13 cellular contexts compared by ENCODE assay signal in the genomic region with DNA sequence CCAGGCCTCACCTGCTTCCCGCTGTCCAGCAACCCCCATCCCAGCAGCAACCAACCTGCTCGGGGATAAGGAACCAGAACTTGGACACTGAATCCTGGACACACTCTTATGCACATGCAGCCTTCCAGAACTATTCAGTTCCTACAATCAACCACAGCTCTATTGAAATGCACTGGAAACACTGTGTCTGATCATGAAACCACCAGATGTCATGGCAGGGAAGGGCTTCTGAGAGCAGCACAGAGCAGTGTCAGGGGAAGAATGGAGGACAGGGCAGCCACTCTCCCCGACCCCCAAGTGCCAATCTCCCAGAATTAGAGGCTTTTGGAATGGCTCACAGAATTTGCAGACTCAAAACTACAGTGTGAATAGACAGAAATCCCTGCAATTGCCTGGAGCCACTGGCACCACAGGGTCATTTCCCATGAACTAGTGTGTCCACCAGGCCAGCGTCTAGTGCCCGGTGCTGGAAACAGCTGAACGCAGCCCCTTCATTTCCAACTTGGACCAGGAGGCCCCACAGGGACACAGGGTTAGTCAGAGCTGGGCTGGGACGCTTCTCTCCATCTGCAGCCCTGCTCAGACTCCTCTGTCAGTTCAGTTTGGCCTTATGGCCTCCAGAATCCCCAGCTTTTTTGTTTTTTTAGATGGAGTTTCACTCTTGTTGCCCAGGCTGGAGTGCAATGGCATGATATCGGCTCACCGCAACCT. TPM values are rescaled to one million over a fixed set of nuclear protein-coding genes. Genes with fewer than 3 reads are reported as not detected.
A peak's percentile ranks its signal among the peaks of the same experiment; 100 is the strongest.
DNase-seq lines count a peak whose midpoint lies in the region; ATAC-seq and TF ChIP-seq lines count a peak whose summit lies in the region.
"Had no signal": no experiment of that assay in that cellular context is flagged by ENCODE, and none has a peak within 500 bp of the region (broad histone marks: within the 10 kb centered on the region; RNA-seq: fewer than 3 reads in every experiment).

No MANE protein-coding gene starts in this region.

- DNase-seq in activated CD4-positive, alpha-beta T cell treated with anti-CD3 and anti-CD28 coated beads, Interleukin-2, amount 10 ng/mL, durations not matched to agents 7 days and 5 days: no peak
- no peak for DNase-seq in activated CD4-positive, alpha-beta T cell treated with anti-CD3 and anti-CD28 coated beads for 4 hours
- DNase-seq in lower lobe of right lung (no peak), substantia nigra (lab: John Stamatoyannopoulos, UW) (peak in 1 of 49 donors; percentile 10), HEK293T (ENCODE audit: extremely low spot score) (no peak), mucosa of gallbladder (ENCODE audit: low spot score) (no peak)
- DNase-seq in stimulated activated CD4-positive, alpha-beta T cell treated with anti-CD3 and anti-CD28 coated beads, Interleukin-4, amount 100 ng/mL, for 4 hours: no peak
- DNase-seq: erythroblast, NCI-H2227 treated with DMSO at 0.1 percent for 48 hours had no signal

- ATAC-seq in activated T-helper 17 cell treated with anti-CD3 and anti-CD28 coated beads, Interleukin-2, amount 50 U/mL, for 72 hours (replicated peaks): no peak
- no peak for ATAC-seq in lower lobe of right lung
- ATAC-seq: GM23338 had no signal

- H3K36me3 Mint-ChIP-seq in activated CD4-positive, alpha-beta T cell treated with anti-CD3 and anti-CD28 coated beads, Interleukin-2, amount 10 ng/mL, durations not matched to agents 7 days and 5 days (ENCODE audit: low read depth): no peaks in the 10 kb centered on the region
- H3K36me3 Mint-ChIP-seq in activated T-helper 17 cell treated with anti-CD3 and anti-CD28 coated beads, Interleukin-2, amount 50 U/mL, for 72 hours (ENCODE audit: low read depth): no peaks in the 10 kb centered on the region

- no peaks in the 10 kb centered on the region for H3K9me3 Mint-ChIP-seq in activated CD4-positive, alpha-beta T cell treated with anti-CD3 and anti-CD28 coated beads, Interleukin-2, amount 10 ng/mL, durations not matched to agents 7 days and 5 days
- H3K9me3 Mint-ChIP-seq in activated T-helper 17 cell treated with anti-CD3 and anti-CD28 coated beads, Interleukin-2, amount 50 U/mL, for 72 hours: no peaks in the 10 kb centered on the region
- H3K9me3 Mint-ChIP-seq: GM23338, IgD-negative memory B cell had no signal

- CTCF ChIA-PET in activated CD4-positive, alpha-beta T cell treated with anti-CD3 and anti-CD28 coated beads, Interleukin-2, amount 10 ng/mL, durations not matched to agents 7 days and 5 days (lab: Charles Lee): interaction anchor here (0.7 to 1.0 kb wide), 2 partner anchors 16 to 217 kb away, joined by 3 to 4 read pairs; no protein-coding TSS in a partner anchor
- CTCF ChIA-PET in HEK293T (lab: Yijun Ruan, JAX): no interaction called here

- H3K4me3 ChIP-seq in lower lobe of right lung: no peak overlapping the region
- H3K4me3 ChIP-seq: GM23338, SJSA1 had no signal

- peak overlapping the region; percentile 49 for H3K27ac ChIP-seq in lower lobe of right lung
- H3K27ac ChIP-seq in substantia nigra (ENCODE audit: low read depth, low read length, poor library complexity, severe bottlenecking): peak overlapping the region; percentile 58
- H3K27ac ChIP-seq: SJSA1 had no signal

- intact Hi-C loops in lower lobe of right lung (cut with DNase I): no loop called here

- peaks cover 34% of the 10 kb centered on the region for H3K4me1 Mint-ChIP-seq in activated CD4-positive, alpha-beta T cell treated with anti-CD3 and anti-CD28 coated beads, Interleukin-2, amount 10 ng/mL, durations not matched to agents 7 days and 5 days
- H3K4me1 Mint-ChIP-seq in activated T-helper 17 cell treated with anti-CD3 and anti-CD28 coated beads, Interleukin-2, amount 50 U/mL, for 72 hours: no peaks in the 10 kb centered on the region

- H3K36me3 ChIP-seq in lower lobe of right lung: no peaks in the 10 kb centered on the region
- H3K36me3 ChIP-seq: SJSA1 had no signal

- H3K27me3 Mint-ChIP-seq in activated CD4-positive, alpha-beta T cell treated with anti-CD3 and anti-CD28 coated beads, Interleukin-2, amount 10 ng/mL, durations not matched to agents 7 days and 5 days: no peaks in the 10 kb centered on the region
- H3K27me3 Mint-ChIP-seq in activated T-helper 17 cell treated with anti-CD3 and anti-CD28 coated beads, Interleukin-2, amount 50 U/mL, for 72 hours: no peaks in the 10 kb centered on the region
- H3K27me3 Mint-ChIP-seq: IgD-negative memory B cell had no signal

- peaks cover 41% of the 10 kb centered on the region for H3K4me1 ChIP-seq in lower lobe of right lung

- POLR2A ChIA-PET in activated CD4-positive, alpha-beta T cell treated with anti-CD3 and anti-CD28 coated beads, Interleukin-2, amount 10 ng/mL, durations not matched to agents 7 days and 5 days (lab: Charles Lee): no interaction called here
- POLR2A ChIA-PET in HEK293T (lab: Yijun Ruan, JAX): no interaction called here

- no peak for TF ChIP-seq CTCF in lower lobe of right lung (IDR thresholded peaks at IDR 0.05)

- no peaks in the 10 kb centered on the region for H3K27me3 ChIP-seq in lower lobe of right lung (ENCODE audit: low read depth)
- H3K27me3 ChIP-seq: SJSA1 had no signal

- H3K27ac Mint-ChIP-seq in activated CD4-positive, alpha-beta T cell treated with anti-CD3 and anti-CD28 coated beads, Interleukin-2, amount 10 ng/mL, durations not matched to agents 7 days and 5 days: peak overlapping the region; percentile 96
- peak overlapping the region; percentile 84 for H3K27ac Mint-ChIP-seq in activated T-helper 17 cell treated with anti-CD3 and anti-CD28 coated beads, Interleukin-2, amount 50 U/mL, for 72 hours
- H3K27ac Mint-ChIP-seq: GM23338 had no signal

- H3K4me3 Mint-ChIP-seq in activated CD4-positive, alpha-beta T cell treated with anti-CD3 and anti-CD28 coated beads, Interleukin-2, amount 10 ng/mL, durations not matched to agents 7 days and 5 days: no peak overlapping the region
- peak overlapping the region; percentile 35 for H3K4me3 Mint-ChIP-seq in activated T-helper 17 cell treated with anti-CD3 and anti-CD28 coated beads, Interleukin-2, amount 50 U/mL, for 72 hours
- H3K4me3 Mint-ChIP-seq: GM23338 had no signal

- no peaks in the 10 kb centered on the region for H3K9me3 ChIP-seq in lower lobe of right lung
- H3K9me3 ChIP-seq: SJSA1 had no signal

TF ChIP-seq in HEK293T, 16 proteins besides CTCF, POLR2A, EP300 and RAD21:
- TF ChIP-seq, protein P1, sequence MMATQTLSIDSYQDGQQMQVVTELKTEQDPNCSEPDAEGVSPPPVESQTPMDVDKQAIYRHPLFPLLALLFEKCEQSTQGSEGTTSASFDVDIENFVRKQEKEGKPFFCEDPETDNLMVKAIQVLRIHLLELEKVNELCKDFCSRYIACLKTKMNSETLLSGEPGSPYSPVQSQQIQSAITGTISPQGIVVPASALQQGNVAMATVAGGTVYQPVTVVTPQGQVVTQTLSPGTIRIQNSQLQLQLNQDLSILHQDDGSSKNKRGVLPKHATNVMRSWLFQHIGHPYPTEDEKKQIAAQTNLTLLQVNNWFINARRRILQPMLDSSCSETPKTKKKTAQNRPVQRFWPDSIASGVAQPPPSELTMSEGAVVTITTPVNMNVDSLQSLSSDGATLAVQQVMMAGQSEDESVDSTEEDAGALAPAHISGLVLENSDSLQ (IDR thresholded peaks at IDR 0.05): no peak
- no peak for TF ChIP-seq BHLHE40 (IDR thresholded peaks at IDR 0.05; ENCODE audit: borderline replicate concordance)
- TF ChIP-seq FOXK2 (IDR thresholded peaks at IDR 0.05): no peak
- no peak for TF ChIP-seq TARDBP (IDR thresholded peaks at IDR 0.05)
- no peak for TF ChIP-seq ELF4 (IDR thresholded peaks at IDR 0.05)
- no peak for TF ChIP-seq HDGF (IDR thresholded peaks at IDR 0.05; ENCODE audit: borderline replicate concordance)
- TF ChIP-seq L3MBTL2 (conservative IDR thresholded peaks at IDR 0.05): no peak
- no peak for TF ChIP-seq FOXA1 (IDR thresholded peaks at IDR 0.05)
- no peak for TF ChIP-seq FOXM1 (IDR thresholded peaks at IDR 0.05; ENCODE audit: borderline replicate concordance)
- TF ChIP-seq CTBP1 (IDR thresholded peaks at IDR 0.05; ENCODE audit: borderline replicate concordance): no peak
- TF ChIP-seq LEF1 (IDR thresholded peaks at IDR 0.05; ENCODE audit: borderline replicate concordance): no peak
- TF ChIP-seq ZNF384 (IDR thresholded peaks at IDR 0.05): no peak

RNA-seq across cellular contexts. Expression of a gene that starts 25.5 kb away (rescaled TPM):
- total RNA-seq in activated CD4-positive, alpha-beta T cell treated with anti-CD3 and anti-CD28 coated beads, Interleukin-2, amount 10 ng/mL, durations not matched to agents 7 days and 5 days: 10 to 100 TPM; 45.0 to 58.0 TPM
- 10 to 100 TPM; 39.4 to 59.5 TPM for total RNA-seq in activated T-helper 17 cell treated with anti-CD3 and anti-CD28 coated beads, Interleukin-2, amount 50 U/mL, for 72 hours
- total RNA-seq in lower lobe of right lung: 22.5 TPM
- total RNA-seq in mucosa of gallbladder: 39.5 TPM

RNA-seq across cellular contexts. Expression of a gene that starts 29.5 kb away (rescaled TPM):
- 100 to 1,000 TPM; 130 to 135 TPM for total RNA-seq in activated CD4-positive, alpha-beta T cell treated with anti-CD3 and anti-CD28 coated beads, Interleukin-2, amount 10 ng/mL, durations not matched to agents 7 days and 5 days
- total RNA-seq in activated T-helper 17 cell treated with anti-CD3 and anti-CD28 coated beads, Interleukin-2, amount 50 U/mL, for 72 hours: 100 to 1,000 TPM; 138 to 163 TPM
- total RNA-seq in lower lobe of right lung (58.0 TPM), mucosa of gallbladder (74.7 TPM)
